Comparison of ENCODE assay signal across 1 cellular context in genomic region chr1:110643886-110644285, GRCh38.
TF ChIP-seq lines count a peak whose summit lies in the region.

No MANE protein-coding gene starts in this region.

TF ChIP-seq in GM12878, 131 proteins besides CTCF, POLR2A, EP300 and RAD21:
- TF ChIP-seq BMI1 (IDR thresholded peaks at IDR 0.05; ENCODE audit: borderline replicate concordance) (peak; percentile 88), SPI1 (IDR thresholded peaks at IDR 0.05; ENCODE audit: borderline replicate concordance, insufficient read depth, low read depth, low read length) (peak; percentile 79), BHLHE40 (IDR thresholded peaks at IDR 0.05; ENCODE audit: borderline replicate concordance in 1 of 2, low read depth in 2 of 2, low read length in 1 of 2) (peak in 1 of 2 experiments; percentile 47; a peak in 1 of 4 replicates), IKZF1 (conservative IDR thresholded peaks at IDR 0.05) (0 out of 2 replicates have a peak, but pooled peaks have one; percentile 32), MTA2 (IDR thresholded peaks at IDR 0.05; ENCODE audit: low read depth) (no peak), EED (IDR thresholded peaks at IDR 0.05; ENCODE audit: low read depth) (0 out of 2 replicates have a peak, but pooled peaks have one; percentile 19), IKZF2 (IDR thresholded peaks at IDR 0.05) (peak in 1 of 2 experiments; percentile 32; a peak in 2 of 4 replicates), MXI1 (IDR thresholded peaks at IDR 0.05; ENCODE audit: low read depth, low read length) (no peak), RAD51 (IDR thresholded peaks at IDR 0.05) (peak; percentile 51; the same call in 1 of the 2 replicates), GABPA (IDR thresholded peaks at IDR 0.05; ENCODE audit: low read depth) (no peak), MEF2B (IDR thresholded peaks at IDR 0.05; ENCODE audit: partially characterized antibody, poor library complexity, severe bottlenecking) (peak; percentile 17)
